In genomic region chr19:18699403-18700054, GRCh38 we compare ENCODE assay signal across 11 cellular contexts. TPM values are rescaled to one million over a fixed set of nuclear protein-coding genes. Genes with fewer than 3 reads are reported as not detected.
A peak's percentile ranks its signal among the peaks of the same experiment; 100 is the strongest.
DNase-seq lines count a peak whose midpoint lies in the region; ATAC-seq, FAIRE-seq and TF ChIP-seq lines count a peak whose summit lies in the region.
"Had no signal": no experiment of that assay in that cellular context is flagged by ENCODE, and none has a peak within 500 bp of the region (broad histone marks: within the 10 kb centered on the region; RNA-seq: fewer than 3 reads in every experiment).

No MANE protein-coding gene starts in this region.

- TF ChIP-seq EP300 in GM12878 (IDR thresholded peaks at IDR 0.05; ENCODE audit: borderline replicate concordance in 1 of 2, control insufficient read depth in 1 of 2, low read depth in 2 of 2, low read length in 2 of 2) = no peak

- no peaks in the 10 kb centered on the region for H3K79me2 ChIP-seq in KMS-11 (ENCODE audit: insufficient read depth, low read depth)
- H3K79me2 ChIP-seq in GM12878 (ENCODE audit: control insufficient read depth, insufficient read depth, low read length) = no peaks in the 10 kb centered on the region; the same call in 1 of the 2 replicates

- H3K27ac Mint-ChIP-seq in naive thymus-derived CD8-positive, alpha-beta T cell = peak overlapping the region; percentile 91 to 98 (median 96)

- in situ Hi-C loops in GM12878 (cut with MboI) = no loop called here
- in situ Hi-C loops in GM13977 (cut with MboI; ENCODE audit: low pct_unique_long_range_greater_than_20kb, low sequenced_read_pairs, unreplicated experiment) = no loop called here

- no peak for DNase-seq in GM12878 (ENCODE audit: low read depth, low spot score)
- no peak for DNase-seq in naive thymus-derived CD8-positive, alpha-beta T cell
- DNase-seq in GM13977 (ENCODE audit: low spot score) = no peak
- no peak for DNase-seq in NOMO-1 (lab: John Stamatoyannopoulos, UW; ENCODE audit: unreplicated experiment in 2 of 2)
- no peak for DNase-seq in NCI-H2107 treated with DMSO at 0.1 percent for 48 hours (lab: John Stamatoyannopoulos, UW; ENCODE audit: unreplicated experiment)
- DNase-seq: left ventricle myocardium inferior, NCI-H226 had no signal

- H4K20me1 ChIP-seq in BLaER1 treated with 17β-estradiol and CSF1 and Interleukin-3, amounts not matched to agents 10 nM and 100 nM = peaks cover 93 to 100% (median 99%) of the 10 kb centered on the region in 11 experiments
- H4K20me1 ChIP-seq in KMS-11 (ENCODE audit: insufficient read depth) (no peaks in the 10 kb centered on the region), GM12878 (ENCODE audit: control insufficient read depth, insufficient read depth) (0 out of 2 replicates have a peak, but pooled peaks cover 2% of the 10 kb centered on the region)

- H3K9me3 Mint-ChIP-seq in naive thymus-derived CD8-positive, alpha-beta T cell = no peaks in the 10 kb centered on the region

- no peaks in the 10 kb centered on the region for H3K27me3 Mint-ChIP-seq in naive thymus-derived CD8-positive, alpha-beta T cell

- no peak for TF ChIP-seq POLR2A in GM12878 (IDR thresholded peaks at IDR 0.05; ENCODE audit: low read depth, low read length)

- TF ChIP-seq CTCF in KMS-11 (conservative IDR thresholded peaks at IDR 0.05; ENCODE audit: low read depth, low read length) (no peak), GM12878 (IDR thresholded peaks at IDR 0.05 in 2 of 3, conservative IDR thresholded peaks at IDR 0.05 in 1 of 3; ENCODE audit: control insufficient read depth in 2 of 3, extremely low read depth in 1 of 3, insufficient read depth in 1 of 3, low read depth in 3 of 3, low read length in 3 of 3) (no peak), GM13977 (IDR thresholded peaks at IDR 0.05; ENCODE audit: extremely low read depth, insufficient read depth, missing control alignments) (no peak)

- H3K4me3 ChIP-seq in BLaER1 treated with 17β-estradiol and CSF1 and Interleukin-3, amounts not matched to agents 10 nM and 100 nM = peak overlapping the region; percentile 43 to 67 (median 53); a peak in 12 of 20 replicates
- H3K4me3 ChIP-seq in KMS-11 (IDR thresholded peaks at IDR 0.05; ENCODE audit: insufficient read depth, low read depth, low read length) (no peak overlapping the region), GM12878 (peak overlapping the region; percentile 74; the same call in 1 of the 2 replicates)

- H3K36me3 ChIP-seq in BLaER1 treated with 17β-estradiol and CSF1 and Interleukin-3, amounts not matched to agents 10 nM and 100 nM = peaks cover 0 to 8% (median 0%) of the 10 kb centered on the region in 11 experiments; a peak in 2 of 22 replicates
- no peaks in the 10 kb centered on the region for H3K36me3 ChIP-seq in KMS-11 (ENCODE audit: insufficient read depth)
- H3K36me3 ChIP-seq in GM12878 (ENCODE audit: control insufficient read depth in 2 of 2, insufficient read depth in 2 of 2, low read length in 1 of 2) = no peaks in the 10 kb centered on the region
- H3K36me3 ChIP-seq: left ventricle myocardium inferior had no signal

- no peaks in the 10 kb centered on the region for H3K9me3 ChIP-seq in BLaER1 treated with 17β-estradiol and CSF1 and Interleukin-3, amounts not matched to agents 10 nM and 100 nM (replicated peaks in 1 of 11)
- H3K9me3 ChIP-seq in GM12878 (replicated peaks; ENCODE audit: control insufficient read depth, insufficient read depth, low read length) = no peaks in the 10 kb centered on the region
- H3K9me3 ChIP-seq: left ventricle myocardium inferior had no signal

- peak overlapping the region; percentile 85 to 95 (median 90) for H3K4me3 Mint-ChIP-seq in naive thymus-derived CD8-positive, alpha-beta T cell

- CTCF ChIA-PET in GM12878 (lab: Yijun Ruan, JAX) = interaction anchor here (0.6 to 1.9 kb wide), 3 partner anchors 148 to 373 kb away, joined by 3 to 9 read pairs (median 3); no protein-coding TSS in a partner anchor

- H3K27ac ChIP-seq in BLaER1 treated with 17β-estradiol and CSF1 and Interleukin-3, amounts not matched to agents 10 nM and 100 nM = peak overlapping the region in 10 of 11 experiments; percentile 11 to 74 (median 61); a peak in 15 of 22 replicates
- no peak overlapping the region for H3K27ac ChIP-seq in KMS-11
- no peak overlapping the region; the same call in 1 of the 2 replicates for H3K27ac ChIP-seq in GM12878 (ENCODE audit: control insufficient read depth, insufficient read depth)

- H3K4me1 Mint-ChIP-seq in naive thymus-derived CD8-positive, alpha-beta T cell = peaks cover 21 to 59% (median 45%) of the 10 kb centered on the region in 4 donors

- RAD21 ChIA-PET in GM12878 (lab: Charles Lee; ENCODE audit: unreplicated experiment) = interaction anchor here (1.0 to 1.4 kb wide), 2 partner anchors 13 to 148 kb away, joined by 4 to 5 read pairs; no protein-coding TSS in a partner anchor

- H3K4me1 ChIP-seq in BLaER1 treated with 17β-estradiol and CSF1 and Interleukin-3, amounts not matched to agents 10 nM and 100 nM = peaks cover 46 to 73% (median 55%) of the 10 kb centered on the region in 10 experiments
- H3K4me1 ChIP-seq in KMS-11 (ENCODE audit: low read depth, poor library complexity, severe bottlenecking) (peaks cover 33% of the 10 kb centered on the region), GM12878 (ENCODE audit: control insufficient read depth, insufficient read depth, low read length) (peaks cover 27% of the 10 kb centered on the region)

- intact Hi-C loops in GM12878 (cut with micrococcal nuclease; ENCODE audit: unreplicated experiment) = no loop called here

- no peak; the same call in 2 of the 3 replicates for ATAC-seq in GM12878
- no peak for ATAC-seq in naive thymus-derived CD8-positive, alpha-beta T cell
- ATAC-seq in GM21786 (IDR thresholded peaks at IDR 0.05; ENCODE audit: unreplicated experiment) = no peak

- no peaks in the 10 kb centered on the region for H3K27me3 ChIP-seq in BLaER1 treated with 17β-estradiol and CSF1 and Interleukin-3, amounts not matched to agents 10 nM and 100 nM
- H3K27me3 ChIP-seq in KMS-11 (ENCODE audit: insufficient read depth, low read depth) (no peaks in the 10 kb centered on the region), GM12878 (replicated peaks in 1 of 2; ENCODE audit: control insufficient read depth in 2 of 2, insufficient read depth in 2 of 2, low read length in 1 of 2) (no peaks in the 10 kb centered on the region)

- H2AFZ ChIP-seq in KMS-11 (ENCODE audit: low read depth) (no peak overlapping the region), GM12878 (ENCODE audit: control insufficient read depth, low read depth, low read length) (no peak overlapping the region)

- peak overlapping the region; percentile 44 to 71 (median 64); a peak in 20 of 22 replicates for H3K9ac ChIP-seq in BLaER1 treated with 17β-estradiol and CSF1 and Interleukin-3, amounts not matched to agents 10 nM and 100 nM
- H3K9ac ChIP-seq in KMS-11 (no peak overlapping the region; the same call in 1 of the 2 replicates), GM12878 (ENCODE audit: control insufficient read depth, insufficient read depth, low read length) (peak overlapping the region; percentile 4; the same call in 1 of the 2 replicates)

- FAIRE-seq in GM12878 (lab: Jason Lieb, UNC) = no peak
- FAIRE-seq: frontal cortex had no signal

- no TSS peak for BruUV-seq in GM12878 (replicated peaks; lab: Mats Ljungman, UMichigan)

- no peaks in the 10 kb centered on the region for H3K36me3 Mint-ChIP-seq in naive thymus-derived CD8-positive, alpha-beta T cell

- peak overlapping the region; percentile 84 to 98 (median 93) for H3K4me2 ChIP-seq in BLaER1 treated with 17β-estradiol and CSF1 and Interleukin-3, amounts not matched to agents 10 nM and 100 nM
- H3K4me2 ChIP-seq in KMS-11 (peak overlapping the region; percentile 91; the same call in 1 of the 2 replicates), GM12878 (ENCODE audit: control insufficient read depth, insufficient read depth) (peak overlapping the region; percentile 94)

- no peak for TF ChIP-seq RAD21 in GM12878 (IDR thresholded peaks at IDR 0.05; ENCODE audit: insufficient read depth, low read depth, low read length)

- SMC1A ChIA-PET in GM12878 (lab: Charles Lee; ENCODE audit: uncharacterized antibody, unreplicated experiment) = no interaction called here

- WGBS in GM12878 (ENCODE audit: insufficient coverage, insufficient replicate concordance, low lambda C conversion rate, missing lambda C conversion rate) = 50% methylated on average over 14 of the region's 14 CpGs

- POLR2A ChIA-PET in GM12878 (lab: Charles Lee) = no interaction called here
- POLR2A ChIA-PET in naive thymus-derived CD8-positive, alpha-beta T cell (lab: Charles Lee) = interaction anchor here (0.6 to 3.0 kb wide), 11 partner anchors 13 to 306 kb away, joined by 3 to 21 read pairs (median 4); partner anchors contain the start of genes CRTC1, ELL, KXD1 and REX1BD

RNA-seq across cellular contexts. Expression of gene CRTC1, which starts 16.0 kb away (rescaled TPM):
- total RNA-seq in GM12878 (2013; cell fraction: nucleolus; rRNA removed) = 6.6 and 7.9 TPM in 2 replicates
- 0.82 and 1.3 TPM in 2 replicates for total RNA-seq in GM12878 (2014; rRNA removed)
- 0.28 and 0.31 TPM in 2 replicates for total RNA-seq in GM12878 (2014; rRNA removed; fragmentation: Illumina TruSeq; extraction: Trizol)
- total RNA-seq in GM12878 (2021) = 3.5 and 4.6 TPM in 2 replicates
- 0.39 TPM for polyA plus RNA-seq in GM12878 (2011; ENCODE audit: low read depth)
- polyA plus RNA-seq in GM12878 (2011; rRNA removed) = 0.37 and 0.50 TPM in 2 replicates
- 0.37 and 1.1 TPM in 2 replicates for polyA plus RNA-seq in GM12878 (2011; cell fraction: cytosol; rRNA removed)
- 10.9 and 15.4 TPM in 2 replicates for polyA plus RNA-seq in GM12878 (2011; cell fraction: nucleus; rRNA removed)
- polyA plus RNA-seq in GM12878 (2012) = 2.2 and 2.5 TPM in 2 replicates
- 0.65 and 0.78 TPM in 2 replicates for polyA plus RNA-seq in GM12878 (2014; fragmentation: Illumina TruSeq; extraction: Trizol)
- polyA plus RNA-seq in GM12878 (2014; fragmentation: Nextera tagmentation; extraction: Ambion mirVana) = under 1 TPM in 1 of 2 experiments, not detected in 1; 0.02 TPM
- polyA plus RNA-seq in GM12878 (2014; rRNA removed) = 2.5 and 2.6 TPM in 2 replicates
- 1 to 10 TPM; 1.1 TPM for polyA plus RNA-seq in GM12878 (2016; fragmentation: Nextera tagmentation; extraction: Ambion mirVana)
- polyA minus RNA-seq in GM12878 (2011; rRNA and poly(A)+ RNA removed) = 0.29 and 0.93 TPM in 2 replicates
- polyA minus RNA-seq in GM12878 (2011; cell fraction: cytosol; rRNA and poly(A)+ RNA removed) = 1.1 and 1.5 TPM in 2 replicates
- polyA minus RNA-seq in GM12878 (2011; cell fraction: nucleus; rRNA and poly(A)+ RNA removed) = 1.8 and 3.9 TPM in 2 replicates
- 10 to 100 TPM; 24.2 to 25.7 TPM for total RNA-seq in naive thymus-derived CD8-positive, alpha-beta T cell
- 1 to 10 TPM; 1.2 to 2.0 (median 1.9) TPM for polyA plus RNA-seq in naive thymus-derived CD8-positive, alpha-beta T cell

Comparison
In these comparisons a context has a peak if more than half of its experiments do, and no peak if none do; other contexts are left out.
1. H3K27ac ChIP-seq: peak in BLaER1 treated with 17β-estradiol and CSF1 and Interleukin-3, amounts not matched to agents 10 nM and 100 nM (10 of 11); none in KMS-11 (single experiment) and GM12878 (single experiment).
2. Peak in every context shown above with its lines, with median percentiles within 50 percentile points of each other: H3K4me2 ChIP-seq.